In genomic region chr9:99489043-99489378, GRCh38 we compare ENCODE assay signal across 20 cellular contexts.
DNase-seq lines count a peak whose midpoint lies in the region; ATAC-seq lines count a peak whose summit lies in the region.
"Had no signal": no experiment of that assay in that cellular context is flagged by ENCODE, and none has a peak within 500 bp of the region (broad histone marks: within the 10 kb centered on the region; RNA-seq: fewer than 3 reads in every experiment).

No MANE protein-coding gene starts in this region.

- H3K9ac ChIP-seq in GM23248, result no peak overlapping the region

- no peaks in the 10 kb centered on the region for H4K20me1 ChIP-seq in GM23248 (ENCODE audit: insufficient read depth)

- peak overlapping the region; percentile 88 for H3K27ac Mint-ChIP-seq in stimulated activated memory B cell treated with anti-CD40 and anti-IgM and Interleukin-4, amounts not matched to agents 10 μg/mL and 1 μg/mL and 100 μg/mL, for 72 hours
- H3K27ac Mint-ChIP-seq: activated T-helper 2 cell treated with anti-CD3 and anti-CD28 coated beads, Interferon-gamma antibody, Interleukin-2, Interleukin-4, amounts not matched to agents 10 μg/mL and 5 μg/mL and 100 μg/mL, durations not matched to agents 14 hours and 24 hours and 36 hours; CD4-positive, CD25-positive, alpha-beta regulatory T cell; naive thymus-derived CD8-positive, alpha-beta T cell had no signal

- no peaks in the 10 kb centered on the region for H3K79me2 ChIP-seq in GM23248 (ENCODE audit: insufficient read depth)

- H3K27ac ChIP-seq in GM23248, result no peak overlapping the region
- H3K27ac ChIP-seq: body of pancreas, heart right ventricle, upper lobe of right lung had no signal

- H3K9me3 ChIP-seq in GM23248 (ENCODE audit: low read depth), result no peaks in the 10 kb centered on the region
- H3K9me3 ChIP-seq: body of pancreas, upper lobe of right lung had no signal

- H3K36me3 Mint-ChIP-seq in stimulated activated memory B cell treated with anti-CD40 and anti-IgM and Interleukin-4, amounts not matched to agents 10 μg/mL and 1 μg/mL and 100 μg/mL, for 72 hours, result peaks cover 5% of the 10 kb centered on the region
- H3K36me3 Mint-ChIP-seq: CD4-positive, CD25-positive, alpha-beta regulatory T cell; naive thymus-derived CD8-positive, alpha-beta T cell had no signal

- H3K27me3 ChIP-seq in GM23248 (replicated peaks; ENCODE audit: insufficient read depth), result no peaks in the 10 kb centered on the region
- H3K27me3 ChIP-seq: body of pancreas, heart right ventricle, upper lobe of right lung had no signal

- H3K9me3 Mint-ChIP-seq in stimulated activated memory B cell treated with anti-CD40 and anti-IgM and Interleukin-4, amounts not matched to agents 10 μg/mL and 1 μg/mL and 100 μg/mL, for 72 hours, result no peaks in the 10 kb centered on the region
- H3K9me3 Mint-ChIP-seq: activated T-helper 2 cell treated with anti-CD3 and anti-CD28 coated beads, Interferon-gamma antibody, Interleukin-2, Interleukin-4, amounts not matched to agents 10 μg/mL and 5 μg/mL and 100 μg/mL, durations not matched to agents 14 hours and 24 hours and 36 hours had no signal

- ATAC-seq in stimulated activated memory B cell treated with anti-CD40 and anti-IgM and Interleukin-4, amounts not matched to agents 10 μg/mL and 1 μg/mL and 100 μg/mL, for 72 hours, result no peak
- ATAC-seq in HG02678 (IDR thresholded peaks at IDR 0.05; ENCODE audit: unreplicated experiment), result no peak
- ATAC-seq: body of pancreas; heart right ventricle; naive thymus-derived CD8-positive, alpha-beta T cell; upper lobe of right lung had no signal

- peaks cover 16% of the 10 kb centered on the region for H3F3A ChIP-seq in GM23248 (ENCODE audit: insufficient read depth)

- H3K4me1 Mint-ChIP-seq in stimulated activated memory B cell treated with anti-CD40 and anti-IgM and Interleukin-4, amounts not matched to agents 10 μg/mL and 1 μg/mL and 100 μg/mL, for 72 hours, result peaks cover 47% of the 10 kb centered on the region
- H3K4me1 Mint-ChIP-seq: CD4-positive, CD25-positive, alpha-beta regulatory T cell had no signal

- H3K4me3 ChIP-seq in GM23248, result no peak overlapping the region
- H3K4me3 ChIP-seq: body of pancreas, heart right ventricle, upper lobe of right lung had no signal

- H3K36me3 ChIP-seq in GM23248 (ENCODE audit: low read depth), result no peaks in the 10 kb centered on the region
- H3K36me3 ChIP-seq: heart right ventricle, upper lobe of right lung had no signal

- in situ Hi-C loops in GM23248 (cut with MboI), result no loop called here

- DNase-seq in GM23248 (peak; percentile 83), T1000 (lab: John Stamatoyannopoulos, UW) (peak; percentile 52), fibroblast of peridontal ligament (ENCODE audit: extremely low read depth) (peak; percentile 97), cerebellar cortex (ENCODE audit: low spot score) (no peak), medulla oblongata (ENCODE audit: extremely low spot score) (no peak)
- DNase-seq: body of pancreas; CD4-positive, CD25-positive, alpha-beta regulatory T cell; effector memory CD4-positive, alpha-beta T cell; GDM1; heart right ventricle; KG1; kidney glomerular epithelial cell; naive thymus-derived CD8-positive, alpha-beta T cell; NCI-H187 treated with DMSO at 0.1 percent for 48 hours; retina; stimulated activated CD4-positive, alpha-beta T cell treated with anti-CD3 and anti-CD28 coated beads, Interleukin-4, amount 100 ng/mL, for 24 hours; upper lobe of right lung had no signal

- H2AFZ ChIP-seq in GM23248, result no peak overlapping the region

- H3K9me2 ChIP-seq in GM23248 (ENCODE audit: insufficient read depth), result no peaks in the 10 kb centered on the region

- peaks cover 22% of the 10 kb centered on the region for H3K4me1 ChIP-seq in GM23248 (ENCODE audit: insufficient read depth)
- H3K4me1 ChIP-seq: body of pancreas, heart right ventricle, upper lobe of right lung had no signal

- peak overlapping the region; percentile 18 for H3K4me2 ChIP-seq in GM23248 (ENCODE audit: unreplicated experiment)

- peak overlapping the region; percentile 19 for H3K4me3 Mint-ChIP-seq in stimulated activated memory B cell treated with anti-CD40 and anti-IgM and Interleukin-4, amounts not matched to agents 10 μg/mL and 1 μg/mL and 100 μg/mL, for 72 hours
- H3K4me3 Mint-ChIP-seq: CD4-positive, CD25-positive, alpha-beta regulatory T cell; naive thymus-derived CD8-positive, alpha-beta T cell had no signal

- H3K27me3 Mint-ChIP-seq in stimulated activated memory B cell treated with anti-CD40 and anti-IgM and Interleukin-4, amounts not matched to agents 10 μg/mL and 1 μg/mL and 100 μg/mL, for 72 hours, result no peaks in the 10 kb centered on the region

Comparison
In these comparisons a context has a peak if more than half of its experiments do, and no peak if none do; other contexts are left out.
1. DNase-seq: peak in GM23248 (single experiment), T1000 (single experiment) and fibroblast of peridontal ligament (single experiment); none in cerebellar cortex (single experiment) and medulla oblongata (single experiment).